ENCODE assay signal across 1 cellular context in the genomic region with DNA sequence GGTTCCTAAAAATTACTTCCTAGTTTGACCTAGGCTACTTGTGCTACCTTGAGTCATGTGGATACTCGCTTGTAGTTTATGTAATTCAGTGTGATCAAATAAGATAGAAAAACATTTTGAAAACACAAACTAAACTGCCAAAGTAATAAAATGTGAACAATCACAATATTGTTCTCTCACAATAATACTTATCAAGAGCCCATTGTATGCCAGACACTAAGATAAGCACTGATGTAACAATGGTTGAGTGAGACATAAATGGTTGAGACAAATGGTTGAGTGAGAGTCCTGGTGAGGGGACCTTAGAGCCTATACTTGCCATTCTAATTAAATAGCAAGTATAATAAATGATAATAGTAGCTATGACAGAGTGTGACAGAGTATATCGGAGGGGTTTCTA.
TF ChIP-seq lines count a peak whose summit lies in the region.

No MANE protein-coding gene starts in this region.

TF ChIP-seq in HepG2, 621 proteins besides CTCF, POLR2A, EP300 and RAD21:
- TF ChIP-seq, protein P1, sequence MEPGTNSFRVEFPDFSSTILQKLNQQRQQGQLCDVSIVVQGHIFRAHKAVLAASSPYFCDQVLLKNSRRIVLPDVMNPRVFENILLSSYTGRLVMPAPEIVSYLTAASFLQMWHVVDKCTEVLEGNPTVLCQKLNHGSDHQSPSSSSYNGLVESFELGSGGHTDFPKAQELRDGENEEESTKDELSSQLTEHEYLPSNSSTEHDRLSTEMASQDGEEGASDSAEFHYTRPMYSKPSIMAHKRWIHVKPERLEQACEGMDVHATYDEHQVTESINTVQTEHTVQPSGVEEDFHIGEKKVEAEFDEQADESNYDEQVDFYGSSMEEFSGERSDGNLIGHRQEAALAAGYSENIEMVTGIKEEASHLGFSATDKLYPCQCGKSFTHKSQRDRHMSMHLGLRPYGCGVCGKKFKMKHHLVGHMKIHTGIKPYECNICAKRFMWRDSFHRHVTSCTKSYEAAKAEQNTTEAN (CRISPR knock-in tag; conservative IDR thresholded peaks at IDR 0.05) = no peak
- TF ChIP-seq SOX13 (IDR thresholded peaks at IDR 0.05) (no peak), SOX13 (CRISPR knock-in tag; conservative IDR thresholded peaks at IDR 0.05 in 1 of 2, IDR thresholded peaks at IDR 0.05 in 1 of 2) (peak in 1 of 2 experiments; percentile 40; a peak in 1 of 4 replicates), HMG20A (CRISPR knock-in tag; IDR thresholded peaks at IDR 0.05; ENCODE audit: borderline replicate concordance) (no peak), ZNF441 (CRISPR knock-in tag; IDR thresholded peaks at IDR 0.05; ENCODE audit: borderline replicate concordance) (no peak)
- TF ChIP-seq, protein P2, sequence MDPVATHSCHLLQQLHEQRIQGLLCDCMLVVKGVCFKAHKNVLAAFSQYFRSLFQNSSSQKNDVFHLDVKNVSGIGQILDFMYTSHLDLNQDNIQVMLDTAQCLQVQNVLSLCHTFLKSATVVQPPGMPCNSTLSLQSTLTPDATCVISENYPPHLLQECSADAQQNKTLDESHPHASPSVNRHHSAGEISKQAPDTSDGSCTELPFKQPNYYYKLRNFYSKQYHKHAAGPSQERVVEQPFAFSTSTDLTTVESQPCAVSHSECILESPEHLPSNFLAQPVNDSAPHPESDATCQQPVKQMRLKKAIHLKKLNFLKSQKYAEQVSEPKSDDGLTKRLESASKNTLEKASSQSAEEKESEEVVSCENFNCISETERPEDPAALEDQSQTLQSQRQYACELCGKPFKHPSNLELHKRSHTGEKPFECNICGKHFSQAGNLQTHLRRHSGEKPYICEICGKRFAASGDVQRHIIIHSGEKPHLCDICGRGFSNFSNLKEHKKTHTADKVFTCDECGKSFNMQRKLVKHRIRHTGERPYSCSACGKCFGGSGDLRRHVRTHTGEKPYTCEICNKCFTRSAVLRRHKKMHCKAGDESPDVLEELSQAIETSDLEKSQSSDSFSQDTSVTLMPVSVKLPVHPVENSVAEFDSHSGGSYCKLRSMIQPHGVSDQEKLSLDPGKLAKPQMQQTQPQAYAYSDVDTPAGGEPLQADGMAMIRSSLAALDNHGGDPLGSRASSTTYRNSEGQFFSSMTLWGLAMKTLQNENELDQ (CRISPR knock-in tag; IDR thresholded peaks at IDR 0.05; ENCODE audit: borderline replicate concordance) = no peak
